1 cellular context compared by ENCODE assay signal in the genomic region with DNA sequence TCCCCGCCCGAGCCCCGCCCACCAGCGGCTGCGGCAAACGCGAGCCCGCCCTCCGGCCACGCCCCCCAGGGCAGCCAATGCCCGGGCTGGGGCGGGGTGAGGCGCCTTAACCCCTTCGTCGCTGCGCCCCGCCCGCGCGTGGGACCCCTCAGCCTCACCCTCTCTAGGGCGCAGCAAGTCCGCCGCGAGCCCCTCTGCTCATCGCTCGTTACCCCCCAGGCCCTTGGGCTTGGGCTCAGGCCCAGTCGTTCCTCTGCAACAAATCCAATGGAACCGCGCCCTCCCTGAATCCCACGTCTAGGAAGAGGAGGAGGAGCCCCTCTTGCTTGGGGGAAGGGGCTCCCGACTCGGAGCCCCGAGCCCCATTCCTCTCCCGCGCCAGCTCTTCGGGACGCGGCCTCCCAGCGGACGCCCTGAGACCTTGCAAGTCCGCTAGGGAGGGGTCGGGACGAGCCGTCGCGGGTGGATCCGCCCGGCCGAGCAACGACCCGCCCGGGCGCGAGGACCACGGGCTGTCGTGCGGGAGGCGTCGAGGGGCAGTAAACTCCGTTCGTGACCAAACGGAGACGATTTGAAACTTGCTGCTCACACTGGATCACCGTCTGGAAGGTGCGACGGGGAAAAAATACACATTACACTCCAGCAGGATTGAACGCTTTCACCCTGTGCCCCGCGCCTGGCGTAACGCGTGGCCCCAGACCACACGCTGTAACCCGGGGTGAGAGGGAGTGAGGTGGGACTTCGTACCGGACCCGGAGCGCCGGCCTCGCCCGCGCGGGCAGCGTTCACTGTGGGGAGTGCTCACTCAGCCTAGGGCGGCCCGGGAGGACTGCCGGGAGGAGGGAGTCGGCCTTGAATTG.
TF ChIP-seq lines count a peak whose summit lies in the region.

No MANE protein-coding gene starts in this region.

TF ChIP-seq in HepG2, 621 proteins besides CTCF, POLR2A, EP300 and RAD21 (continued from another document and continues in another):
- TF ChIP-seq ZFP41 (CRISPR knock-in tag; IDR thresholded peaks at IDR 0.05; ENCODE audit: borderline replicate concordance): peak; percentile 76; the same call in 1 of the 2 replicates
- TF ChIP-seq, protein P1, sequence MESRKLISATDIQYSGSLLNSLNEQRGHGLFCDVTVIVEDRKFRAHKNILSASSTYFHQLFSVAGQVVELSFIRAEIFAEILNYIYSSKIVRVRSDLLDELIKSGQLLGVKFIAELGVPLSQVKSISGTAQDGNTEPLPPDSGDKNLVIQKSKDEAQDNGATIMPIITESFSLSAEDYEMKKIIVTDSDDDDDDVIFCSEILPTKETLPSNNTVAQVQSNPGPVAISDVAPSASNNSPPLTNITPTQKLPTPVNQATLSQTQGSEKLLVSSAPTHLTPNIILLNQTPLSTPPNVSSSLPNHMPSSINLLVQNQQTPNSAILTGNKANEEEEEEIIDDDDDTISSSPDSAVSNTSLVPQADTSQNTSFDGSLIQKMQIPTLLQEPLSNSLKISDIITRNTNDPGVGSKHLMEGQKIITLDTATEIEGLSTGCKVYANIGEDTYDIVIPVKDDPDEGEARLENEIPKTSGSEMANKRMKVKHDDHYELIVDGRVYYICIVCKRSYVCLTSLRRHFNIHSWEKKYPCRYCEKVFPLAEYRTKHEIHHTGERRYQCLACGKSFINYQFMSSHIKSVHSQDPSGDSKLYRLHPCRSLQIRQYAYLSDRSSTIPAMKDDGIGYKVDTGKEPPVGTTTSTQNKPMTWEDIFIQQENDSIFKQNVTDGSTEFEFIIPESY (CRISPR knock-in tag; IDR thresholded peaks at IDR 0.05): peak; percentile 37; the same call in 1 of the 2 replicates
- no peak; the same call in 1 of the 2 replicates for TF ChIP-seq RELA (CRISPR knock-in tag; IDR thresholded peaks at IDR 0.05)
- peak; percentile 98 for TF ChIP-seq ZNF446 (CRISPR knock-in tag; IDR thresholded peaks at IDR 0.05)
- peak; percentile 94 for TF ChIP-seq AGO1 (IDR thresholded peaks at IDR 0.05; ENCODE audit: low read depth, low read length, poor library complexity, severe bottlenecking)
- peak; percentile 95 for TF ChIP-seq ZFX (CRISPR knock-in tag; IDR thresholded peaks at IDR 0.05; ENCODE audit: low read depth)
- TF ChIP-seq NAIF1 (CRISPR knock-in tag; IDR thresholded peaks at IDR 0.05; ENCODE audit: borderline replicate concordance): peak; percentile 83
- no peak for TF ChIP-seq NBN (conservative IDR thresholded peaks at IDR 0.05)
- TF ChIP-seq, protein P2, sequence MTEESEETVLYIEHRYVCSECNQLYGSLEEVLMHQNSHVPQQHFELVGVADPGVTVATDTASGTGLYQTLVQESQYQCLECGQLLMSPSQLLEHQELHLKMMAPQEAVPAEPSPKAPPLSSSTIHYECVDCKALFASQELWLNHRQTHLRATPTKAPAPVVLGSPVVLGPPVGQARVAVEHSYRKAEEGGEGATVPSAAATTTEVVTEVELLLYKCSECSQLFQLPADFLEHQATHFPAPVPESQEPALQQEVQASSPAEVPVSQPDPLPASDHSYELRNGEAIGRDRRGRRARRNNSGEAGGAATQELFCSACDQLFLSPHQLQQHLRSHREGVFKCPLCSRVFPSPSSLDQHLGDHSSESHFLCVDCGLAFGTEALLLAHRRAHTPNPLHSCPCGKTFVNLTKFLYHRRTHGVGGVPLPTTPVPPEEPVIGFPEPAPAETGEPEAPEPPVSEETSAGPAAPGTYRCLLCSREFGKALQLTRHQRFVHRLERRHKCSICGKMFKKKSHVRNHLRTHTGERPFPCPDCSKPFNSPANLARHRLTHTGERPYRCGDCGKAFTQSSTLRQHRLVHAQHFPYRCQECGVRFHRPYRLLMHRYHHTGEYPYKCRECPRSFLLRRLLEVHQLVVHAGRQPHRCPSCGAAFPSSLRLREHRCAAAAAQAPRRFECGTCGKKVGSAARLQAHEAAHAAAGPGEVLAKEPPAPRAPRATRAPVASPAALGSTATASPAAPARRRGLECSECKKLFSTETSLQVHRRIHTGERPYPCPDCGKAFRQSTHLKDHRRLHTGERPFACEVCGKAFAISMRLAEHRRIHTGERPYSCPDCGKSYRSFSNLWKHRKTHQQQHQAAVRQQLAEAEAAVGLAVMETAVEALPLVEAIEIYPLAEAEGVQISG (CRISPR knock-in tag; IDR thresholded peaks at IDR 0.05): peak; percentile 67
- TF ChIP-seq SP4 (CRISPR knock-in tag; IDR thresholded peaks at IDR 0.05): peak; percentile 97
- TF ChIP-seq, protein P3, sequence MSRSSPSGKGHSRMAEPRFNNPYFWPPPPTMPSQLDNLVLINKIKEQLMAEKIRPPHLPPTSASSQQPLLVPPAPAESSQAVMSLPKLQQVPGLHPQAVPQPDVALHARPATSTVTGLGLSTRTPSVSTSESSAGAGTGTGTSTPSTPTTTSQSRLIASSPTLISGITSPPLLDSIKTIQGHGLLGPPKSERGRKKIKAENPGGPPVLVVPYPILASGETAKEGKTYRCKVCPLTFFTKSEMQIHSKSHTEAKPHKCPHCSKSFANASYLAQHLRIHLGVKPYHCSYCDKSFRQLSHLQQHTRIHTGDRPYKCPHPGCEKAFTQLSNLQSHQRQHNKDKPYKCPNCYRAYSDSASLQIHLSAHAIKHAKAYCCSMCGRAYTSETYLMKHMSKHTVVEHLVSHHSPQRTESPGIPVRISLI (CRISPR knock-in tag; IDR thresholded peaks at IDR 0.05; ENCODE audit: borderline replicate concordance): peak; percentile 66; the same call in 1 of the 2 replicates
- no peak for TF ChIP-seq EZH2 (conservative IDR thresholded peaks at IDR 0.05; ENCODE audit: low read depth, low read length)
- TF ChIP-seq, protein P4, sequence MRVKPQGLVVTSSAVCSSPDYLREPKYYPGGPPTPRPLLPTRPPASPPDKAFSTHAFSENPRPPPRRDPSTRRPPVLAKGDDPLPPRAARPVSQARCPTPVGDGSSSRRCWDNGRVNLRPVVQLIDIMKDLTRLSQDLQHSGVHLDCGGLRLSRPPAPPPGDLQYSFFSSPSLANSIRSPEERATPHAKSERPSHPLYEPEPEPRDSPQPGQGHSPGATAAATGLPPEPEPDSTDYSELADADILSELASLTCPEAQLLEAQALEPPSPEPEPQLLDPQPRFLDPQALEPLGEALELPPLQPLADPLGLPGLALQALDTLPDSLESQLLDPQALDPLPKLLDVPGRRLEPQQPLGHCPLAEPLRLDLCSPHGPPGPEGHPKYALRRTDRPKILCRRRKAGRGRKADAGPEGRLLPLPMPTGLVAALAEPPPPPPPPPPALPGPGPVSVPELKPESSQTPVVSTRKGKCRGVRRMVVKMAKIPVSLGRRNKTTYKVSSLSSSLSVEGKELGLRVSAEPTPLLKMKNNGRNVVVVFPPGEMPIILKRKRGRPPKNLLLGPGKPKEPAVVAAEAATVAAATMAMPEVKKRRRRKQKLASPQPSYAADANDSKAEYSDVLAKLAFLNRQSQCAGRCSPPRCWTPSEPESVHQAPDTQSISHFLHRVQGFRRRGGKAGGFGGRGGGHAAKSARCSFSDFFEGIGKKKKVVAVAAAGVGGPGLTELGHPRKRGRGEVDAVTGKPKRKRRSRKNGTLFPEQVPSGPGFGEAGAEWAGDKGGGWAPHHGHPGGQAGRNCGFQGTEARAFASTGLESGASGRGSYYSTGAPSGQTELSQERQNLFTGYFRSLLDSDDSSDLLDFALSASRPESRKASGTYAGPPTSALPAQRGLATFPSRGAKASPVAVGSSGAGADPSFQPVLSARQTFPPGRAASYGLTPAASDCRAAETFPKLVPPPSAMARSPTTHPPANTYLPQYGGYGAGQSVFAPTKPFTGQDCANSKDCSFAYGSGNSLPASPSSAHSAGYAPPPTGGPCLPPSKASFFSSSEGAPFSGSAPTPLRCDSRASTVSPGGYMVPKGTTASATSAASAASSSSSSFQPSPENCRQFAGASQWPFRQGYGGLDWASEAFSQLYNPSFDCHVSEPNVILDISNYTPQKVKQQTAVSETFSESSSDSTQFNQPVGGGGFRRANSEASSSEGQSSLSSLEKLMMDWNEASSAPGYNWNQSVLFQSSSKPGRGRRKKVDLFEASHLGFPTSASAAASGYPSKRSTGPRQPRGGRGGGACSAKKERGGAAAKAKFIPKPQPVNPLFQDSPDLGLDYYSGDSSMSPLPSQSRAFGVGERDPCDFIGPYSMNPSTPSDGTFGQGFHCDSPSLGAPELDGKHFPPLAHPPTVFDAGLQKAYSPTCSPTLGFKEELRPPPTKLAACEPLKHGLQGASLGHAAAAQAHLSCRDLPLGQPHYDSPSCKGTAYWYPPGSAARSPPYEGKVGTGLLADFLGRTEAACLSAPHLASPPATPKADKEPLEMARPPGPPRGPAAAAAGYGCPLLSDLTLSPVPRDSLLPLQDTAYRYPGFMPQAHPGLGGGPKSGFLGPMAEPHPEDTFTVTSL (CRISPR knock-in tag; IDR thresholded peaks at IDR 0.05; ENCODE audit: borderline replicate concordance): peak; percentile 53; the same call in 1 of the 2 replicates
- no peak for TF ChIP-seq SUZ12 (IDR thresholded peaks at IDR 0.05; ENCODE audit: low read depth, low read length)
- TF ChIP-seq, protein P5, sequence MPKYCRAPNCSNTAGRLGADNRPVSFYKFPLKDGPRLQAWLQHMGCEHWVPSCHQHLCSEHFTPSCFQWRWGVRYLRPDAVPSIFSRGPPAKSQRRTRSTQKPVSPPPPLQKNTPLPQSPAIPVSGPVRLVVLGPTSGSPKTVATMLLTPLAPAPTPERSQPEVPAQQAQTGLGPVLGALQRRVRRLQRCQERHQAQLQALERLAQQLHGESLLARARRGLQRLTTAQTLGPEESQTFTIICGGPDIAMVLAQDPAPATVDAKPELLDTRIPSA (CRISPR knock-in tag; IDR thresholded peaks at IDR 0.05; ENCODE audit: borderline replicate concordance): no peak; the same call in 1 of the 2 replicates
- peak; percentile 91; the same call in 1 of the 2 replicates for TF ChIP-seq ZNF33A (CRISPR knock-in tag; IDR thresholded peaks at IDR 0.05; ENCODE audit: borderline replicate concordance)
- TF ChIP-seq PPARG (CRISPR knock-in tag; conservative IDR thresholded peaks at IDR 0.05): peak; percentile 29
- peak; percentile 38; the same call in 1 of the 2 replicates for TF ChIP-seq ZSCAN9 (CRISPR knock-in tag; IDR thresholded peaks at IDR 0.05; ENCODE audit: borderline replicate concordance)
- TF ChIP-seq ZNF282 (IDR thresholded peaks at IDR 0.05; ENCODE audit: partially characterized antibody): no peak
- peak; percentile 94 for TF ChIP-seq KMT2A (CRISPR knock-in tag; IDR thresholded peaks at IDR 0.05)
- TF ChIP-seq MZF1 (CRISPR knock-in tag; IDR thresholded peaks at IDR 0.05; ENCODE audit: borderline replicate concordance): peak; percentile 77; the same call in 1 of the 2 replicates
- TF ChIP-seq ZIK1 (CRISPR knock-in tag; IDR thresholded peaks at IDR 0.05; ENCODE audit: borderline replicate concordance, low read depth): peak; percentile 96
- TF ChIP-seq ZNF883 (CRISPR knock-in tag; IDR thresholded peaks at IDR 0.05; ENCODE audit: not compliant biosample characterization): peak; percentile 79
- TF ChIP-seq TOE1 (CRISPR knock-in tag; IDR thresholded peaks at IDR 0.05): peak; percentile 55; the same call in 1 of the 2 replicates
- no peak for TF ChIP-seq RORA (CRISPR knock-in tag; IDR thresholded peaks at IDR 0.05)
- TF ChIP-seq ARNTL (CRISPR knock-in tag; IDR thresholded peaks at IDR 0.05): peak; percentile 67
- peak; percentile 82 for TF ChIP-seq ZNF331 (CRISPR knock-in tag; IDR thresholded peaks at IDR 0.05)
- peak; percentile 85 for TF ChIP-seq NFYB (CRISPR knock-in tag; IDR thresholded peaks at IDR 0.05)
- peak; percentile 79; the same call in 1 of the 2 replicates for TF ChIP-seq ZSCAN12 (CRISPR knock-in tag; IDR thresholded peaks at IDR 0.05)
- TF ChIP-seq ZSCAN25 (CRISPR knock-in tag; IDR thresholded peaks at IDR 0.05): peak; percentile 56
- TF ChIP-seq STAG1 (CRISPR knock-in tag; IDR thresholded peaks at IDR 0.05): no peak; the same call in none of the 2 replicates
- TF ChIP-seq, protein P6, sequence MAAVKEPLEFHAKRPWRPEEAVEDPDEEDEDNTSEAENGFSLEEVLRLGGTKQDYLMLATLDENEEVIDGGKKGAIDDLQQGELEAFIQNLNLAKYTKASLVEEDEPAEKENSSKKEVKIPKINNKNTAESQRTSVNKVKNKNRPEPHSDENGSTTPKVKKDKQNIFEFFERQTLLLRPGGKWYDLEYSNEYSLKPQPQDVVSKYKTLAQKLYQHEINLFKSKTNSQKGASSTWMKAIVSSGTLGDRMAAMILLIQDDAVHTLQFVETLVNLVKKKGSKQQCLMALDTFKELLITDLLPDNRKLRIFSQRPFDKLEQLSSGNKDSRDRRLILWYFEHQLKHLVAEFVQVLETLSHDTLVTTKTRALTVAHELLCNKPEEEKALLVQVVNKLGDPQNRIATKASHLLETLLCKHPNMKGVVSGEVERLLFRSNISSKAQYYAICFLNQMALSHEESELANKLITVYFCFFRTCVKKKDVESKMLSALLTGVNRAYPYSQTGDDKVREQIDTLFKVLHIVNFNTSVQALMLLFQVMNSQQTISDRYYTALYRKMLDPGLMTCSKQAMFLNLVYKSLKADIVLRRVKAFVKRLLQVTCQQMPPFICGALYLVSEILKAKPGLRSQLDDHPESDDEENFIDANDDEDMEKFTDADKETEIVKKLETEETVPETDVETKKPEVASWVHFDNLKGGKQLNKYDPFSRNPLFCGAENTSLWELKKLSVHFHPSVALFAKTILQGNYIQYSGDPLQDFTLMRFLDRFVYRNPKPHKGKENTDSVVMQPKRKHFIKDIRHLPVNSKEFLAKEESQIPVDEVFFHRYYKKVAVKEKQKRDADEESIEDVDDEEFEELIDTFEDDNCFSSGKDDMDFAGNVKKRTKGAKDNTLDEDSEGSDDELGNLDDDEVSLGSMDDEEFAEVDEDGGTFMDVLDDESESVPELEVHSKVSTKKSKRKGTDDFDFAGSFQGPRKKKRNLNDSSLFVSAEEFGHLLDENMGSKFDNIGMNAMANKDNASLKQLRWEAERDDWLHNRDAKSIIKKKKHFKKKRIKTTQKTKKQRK (IDR thresholded peaks at IDR 0.05; ENCODE audit: low read length): no peak
- peak; percentile 90; the same call in 1 of the 2 replicates for TF ChIP-seq ZNF431 (CRISPR knock-in tag; IDR thresholded peaks at IDR 0.05; ENCODE audit: borderline replicate concordance, low read depth)
- TF ChIP-seq IRF2 (CRISPR knock-in tag; IDR thresholded peaks at IDR 0.05): peak; percentile 47
- TF ChIP-seq ZBTB42 (CRISPR knock-in tag; IDR thresholded peaks at IDR 0.05): peak; percentile 87; the same call in 1 of the 2 replicates
- TF ChIP-seq, protein P7, sequence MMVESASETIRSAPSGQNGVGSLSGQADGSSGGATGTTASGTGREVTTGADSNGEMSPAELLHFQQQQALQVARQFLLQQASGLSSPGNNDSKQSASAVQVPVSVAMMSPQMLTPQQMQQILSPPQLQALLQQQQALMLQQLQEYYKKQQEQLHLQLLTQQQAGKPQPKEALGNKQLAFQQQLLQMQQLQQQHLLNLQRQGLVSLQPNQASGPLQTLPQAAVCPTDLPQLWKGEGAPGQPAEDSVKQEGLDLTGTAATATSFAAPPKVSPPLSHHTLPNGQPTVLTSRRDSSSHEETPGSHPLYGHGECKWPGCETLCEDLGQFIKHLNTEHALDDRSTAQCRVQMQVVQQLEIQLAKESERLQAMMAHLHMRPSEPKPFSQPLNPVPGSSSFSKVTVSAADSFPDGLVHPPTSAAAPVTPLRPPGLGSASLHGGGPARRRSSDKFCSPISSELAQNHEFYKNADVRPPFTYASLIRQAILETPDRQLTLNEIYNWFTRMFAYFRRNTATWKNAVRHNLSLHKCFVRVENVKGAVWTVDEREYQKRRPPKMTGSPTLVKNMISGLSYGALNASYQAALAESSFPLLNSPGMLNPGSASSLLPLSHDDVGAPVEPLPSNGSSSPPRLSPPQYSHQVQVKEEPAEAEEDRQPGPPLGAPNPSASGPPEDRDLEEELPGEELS (CRISPR knock-in tag; IDR thresholded peaks at IDR 0.05): peak; percentile 14; the same call in 1 of the 2 replicates
- peak; percentile 100 for TF ChIP-seq ZNF263 (CRISPR knock-in tag; IDR thresholded peaks at IDR 0.05)
- TF ChIP-seq ZNF329 (CRISPR knock-in tag; IDR thresholded peaks at IDR 0.05; ENCODE audit: low read depth): peak; percentile 63
- TF ChIP-seq ZFP82 (CRISPR knock-in tag; IDR thresholded peaks at IDR 0.05; ENCODE audit: borderline replicate concordance): no peak
- no peak; the same call in 1 of the 2 replicates for TF ChIP-seq HNRNPUL1 (IDR thresholded peaks at IDR 0.05; ENCODE audit: low read depth, low read length)
- 0 out of 2 replicates have a peak, but pooled peaks have one; percentile 81 for TF ChIP-seq ZNF615 (CRISPR knock-in tag; IDR thresholded peaks at IDR 0.05; ENCODE audit: borderline replicate concordance)
